Comparison of ENCODE assay signal across 16 cellular contexts in genomic region chr1:27517305-27517704, GRCh38. TPM values are rescaled to one million over a fixed set of nuclear protein-coding genes. Genes with fewer than 3 reads are reported as not detected.
DNase-seq lines count a peak whose midpoint lies in the region; ATAC-seq, FAIRE-seq and TF ChIP-seq lines count a peak whose summit lies in the region.
"Had no signal": no experiment of that assay in that cellular context is flagged by ENCODE, and none has a peak within 500 bp of the region (broad histone marks: within the 10 kb centered on the region; RNA-seq: fewer than 3 reads in every experiment).

No MANE protein-coding gene starts in this region.

- H3K4me2 ChIP-seq in osteoblast (ENCODE audit: insufficient read depth, low read length): no peak overlapping the region

- no peak overlapping the region for H2AFZ ChIP-seq in osteoblast (ENCODE audit: low read length)

- no peak for ATAC-seq in stimulated activated naive CD8-positive, alpha-beta T cell treated with anti-CD3 and anti-CD28 coated beads, Interleukin-15, amount 100 ng/mL, for 72 hours
- ATAC-seq in stimulated activated naive CD8-positive, alpha-beta T cell treated with anti-CD3 and anti-CD28 coated beads, Interleukin-15, Interleukin-2, amounts not matched to agents 100 U/mL and 50 U/mL, for 24 hours: no peak
- ATAC-seq in GM19463 (IDR thresholded peaks at IDR 0.05; ENCODE audit: unreplicated experiment): no peak
- ATAC-seq: left lobe of liver; stimulated activated memory B cell treated with anti-CD40 and anti-IgM and Interleukin-4, amounts not matched to agents 10 μg/mL and 1 μg/mL and 100 μg/mL, for 72 hours had no signal

- H3K4me3 ChIP-seq in esophagus (ENCODE audit: low read depth in 1 of 2, low read length in 2 of 2) (no peak overlapping the region), osteoblast (ENCODE audit: insufficient read depth, low read length) (no peak overlapping the region), kidney (ENCODE audit: low read length in 2 of 2) (no peak overlapping the region)
- H3K4me3 ChIP-seq: HAP-1 had no signal

- H3K36me3 ChIP-seq in esophagus (ENCODE audit: control insufficient read depth in 2 of 2, insufficient read depth in 2 of 2, low read length in 1 of 2): no peaks in the 10 kb centered on the region
- no peaks in the 10 kb centered on the region for H3K36me3 ChIP-seq in osteoblast (ENCODE audit: insufficient read depth, low read length)
- H3K36me3 ChIP-seq in kidney (ENCODE audit: control insufficient read depth in 1 of 2, insufficient read depth in 2 of 2, low read length in 2 of 2): no peaks in the 10 kb centered on the region
- H3K36me3 ChIP-seq: HAP-1 had no signal

- H3K4me1 ChIP-seq in esophagus (ENCODE audit: control insufficient read depth in 2 of 2, insufficient read depth in 2 of 2, low read length in 1 of 2) (peaks cover 24 to 34% of the 10 kb centered on the region in 2 donors), osteoblast (ENCODE audit: insufficient read depth, low read length) (peaks cover 6% of the 10 kb centered on the region), kidney (ENCODE audit: control insufficient read depth in 1 of 2, insufficient read depth in 1 of 2, low read depth in 1 of 2, low read length in 2 of 2) (peaks cover 14 to 25% of the 10 kb centered on the region in 2 donors)
- H3K4me1 ChIP-seq: HAP-1 had no signal

- TF ChIP-seq CTCF in osteoblast (IDR thresholded peaks at IDR 0.05; ENCODE audit: extremely low read depth, low read depth, low read length) (no peak), kidney (IDR thresholded peaks at IDR 0.05; ENCODE audit: borderline replicate concordance, extremely low read depth, insufficient read depth) (no peak)

- no peaks in the 10 kb centered on the region for H3K79me2 ChIP-seq in osteoblast (ENCODE audit: insufficient read depth, low read length)

- DNase-seq in stimulated activated naive CD8-positive, alpha-beta T cell treated with anti-CD3 and anti-CD28 coated beads, Interleukin-15, amount 100 ng/mL, for 72 hours: no peak
- no peak for DNase-seq in stimulated activated naive CD8-positive, alpha-beta T cell treated with anti-CD3 and anti-CD28 coated beads, Interleukin-15, Interleukin-2, amounts not matched to agents 100 U/mL and 50 U/mL, for 24 hours
- DNase-seq in osteoblast (ENCODE audit: insufficient read length, low spot score, missing footprints) (peak; percentile 77), NCI-H1436 treated with DMSO at 0.1 percent for 48 hours (lab: John Stamatoyannopoulos, UW) (no peak), HK-2 (ENCODE audit: unreplicated experiment) (no peak), kidney (no peak)
- DNase-seq: activated CD4-positive, alpha-beta T cell treated with anti-CD3 and anti-CD28 coated beads, Interleukin-2, amount 10 ng/mL, durations not matched to agents 24 days and 14 days; Kasumi-1; NCI-H1436; NCI-H226; SW 1271 had no signal

- H3K9me3 ChIP-seq in esophagus (ENCODE audit: control insufficient read depth in 2 of 2, insufficient read depth in 1 of 2, low read depth in 1 of 2, low read length in 1 of 2) (no peaks in the 10 kb centered on the region), osteoblast (ENCODE audit: low read depth, low read length) (no peaks in the 10 kb centered on the region), kidney (ENCODE audit: control insufficient read depth in 1 of 2, low read length in 2 of 2) (no peaks in the 10 kb centered on the region)
- H3K9me3 ChIP-seq: HAP-1 had no signal

- no peaks in the 10 kb centered on the region for H4K20me1 ChIP-seq in osteoblast (ENCODE audit: insufficient read depth, low read length)

- no peaks in the 10 kb centered on the region for H3K9me3 Mint-ChIP-seq in stimulated activated naive CD8-positive, alpha-beta T cell treated with anti-CD3 and anti-CD28 coated beads, Interleukin-15, amount 100 ng/mL, for 72 hours
- H3K9me3 Mint-ChIP-seq: activated CD4-positive, alpha-beta T cell treated with anti-CD3 and anti-CD28 coated beads, Interleukin-2, amount 10 ng/mL, durations not matched to agents 24 days and 14 days; stimulated activated memory B cell treated with anti-CD40 and anti-IgM and Interleukin-4, amounts not matched to agents 10 μg/mL and 1 μg/mL and 100 μg/mL, for 72 hours had no signal

- no peak overlapping the region for H3K4me3 Mint-ChIP-seq in stimulated activated naive CD8-positive, alpha-beta T cell treated with anti-CD3 and anti-CD28 coated beads, Interleukin-15, amount 100 ng/mL, for 72 hours
- H3K4me3 Mint-ChIP-seq: activated CD4-positive, alpha-beta T cell treated with anti-CD3 and anti-CD28 coated beads, Interleukin-2, amount 10 ng/mL, durations not matched to agents 24 days and 14 days; stimulated activated memory B cell treated with anti-CD40 and anti-IgM and Interleukin-4, amounts not matched to agents 10 μg/mL and 1 μg/mL and 100 μg/mL, for 72 hours had no signal

- WGBS in esophagus, 2 donors: 45 to 50% methylated on average over 2 of the region's 2 CpGs

- intact Hi-C loops in kidney (cut with DNase I): no loop called here

- no peaks in the 10 kb centered on the region for H3K27me3 ChIP-seq in esophagus (ENCODE audit: control insufficient read depth in 1 of 2, insufficient read depth in 2 of 2, low read length in 2 of 2)
- H3K27me3 ChIP-seq in osteoblast (ENCODE audit: insufficient read depth, low read length): no peaks in the 10 kb centered on the region

- H3K27ac ChIP-seq in esophagus (ENCODE audit: low read depth in 2 of 2, low read length in 1 of 2) (peak overlapping the region; percentile 96 to 97), osteoblast (ENCODE audit: low read depth, low read length) (no peak overlapping the region), kidney (ENCODE audit: low read depth in 2 of 2, low read length in 2 of 2) (no peak overlapping the region)

- H3K27me3 Mint-ChIP-seq in stimulated activated naive CD8-positive, alpha-beta T cell treated with anti-CD3 and anti-CD28 coated beads, Interleukin-15, amount 100 ng/mL, for 72 hours: no peaks in the 10 kb centered on the region
- H3K27me3 Mint-ChIP-seq: activated CD4-positive, alpha-beta T cell treated with anti-CD3 and anti-CD28 coated beads, Interleukin-2, amount 10 ng/mL, durations not matched to agents 24 days and 14 days; stimulated activated memory B cell treated with anti-CD40 and anti-IgM and Interleukin-4, amounts not matched to agents 10 μg/mL and 1 μg/mL and 100 μg/mL, for 72 hours had no signal

- peak overlapping the region; percentile 7 to 22 for H3K27ac Mint-ChIP-seq in stimulated activated naive CD8-positive, alpha-beta T cell treated with anti-CD3 and anti-CD28 coated beads, Interleukin-15, amount 100 ng/mL, for 72 hours
- H3K27ac Mint-ChIP-seq: activated CD4-positive, alpha-beta T cell treated with anti-CD3 and anti-CD28 coated beads, Interleukin-2, amount 10 ng/mL, durations not matched to agents 24 days and 14 days; stimulated activated memory B cell treated with anti-CD40 and anti-IgM and Interleukin-4, amounts not matched to agents 10 μg/mL and 1 μg/mL and 100 μg/mL, for 72 hours had no signal

- FAIRE-seq in kidney (lab: Jason Lieb, UNC): no peak

- H3K9ac ChIP-seq in kidney (ENCODE audit: low read length in 2 of 2): no peak overlapping the region

- H3K4me1 Mint-ChIP-seq in stimulated activated naive CD8-positive, alpha-beta T cell treated with anti-CD3 and anti-CD28 coated beads, Interleukin-15, amount 100 ng/mL, for 72 hours: peaks cover 71% of the 10 kb centered on the region

RNA-seq across cellular contexts. Expression of gene WASF2, which starts 27.3 kb away (rescaled TPM):
- polyA plus RNA-seq in esophagus (10 to 100 TPM; 47.8 TPM), kidney (ENCODE audit: insufficient read depth, low read depth, low replicate concordance) (23.9 TPM)
- total RNA-seq in osteoblast (24.5 and 24.6 TPM in 2 replicates), kidney (159 TPM)

Comparison
In these comparisons a context has a peak if more than half of its experiments do, and no peak if none do; other contexts are left out.
1. H3K27ac ChIP-seq: peak in esophagus (2 of 2); none in osteoblast (single experiment) and kidney (0 of 2).